ENCODE assay signal across 1 cellular context in genomic region chr12:132144115-132145071, GRCh38.
TF ChIP-seq lines count a peak whose summit lies in the region.

A gene with protein sequence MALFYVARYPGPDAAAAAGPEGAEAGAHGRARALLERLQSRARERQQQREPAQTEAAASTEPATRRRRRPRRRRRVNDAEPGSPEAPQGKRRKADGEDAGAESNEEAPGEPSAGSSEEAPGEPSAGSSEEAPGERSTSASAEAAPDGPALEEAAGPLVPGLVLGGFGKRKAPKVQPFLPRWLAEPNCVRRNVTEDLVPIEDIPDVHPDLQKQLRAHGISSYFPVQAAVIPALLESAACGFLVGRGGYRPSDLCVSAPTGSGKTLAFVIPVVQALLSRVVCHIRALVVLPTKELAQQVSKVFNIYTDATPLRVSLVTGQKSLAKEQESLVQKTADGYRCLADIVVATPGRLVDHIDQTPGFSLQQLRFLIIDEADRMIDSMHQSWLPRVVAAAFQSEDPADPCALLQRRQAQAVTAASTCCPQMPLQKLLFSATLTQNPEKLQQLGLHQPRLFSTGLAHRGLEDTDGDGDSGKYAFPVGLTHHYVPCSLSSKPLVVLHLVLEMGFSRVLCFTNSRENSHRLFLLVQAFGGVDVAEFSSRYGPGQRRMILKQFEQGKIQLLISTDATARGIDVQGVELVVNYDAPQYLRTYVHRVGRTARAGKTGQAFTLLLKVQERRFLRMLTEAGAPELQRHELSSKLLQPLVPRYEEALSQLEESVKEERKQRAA (minus strand): TSS chr12:132144319. CDS start chr12:132144296, 23 bp downstream.
TSS of gene NOC4L (plus strand) at chr12:132144457. CDS start at chr12:132144489, 32 bp downstream.

TF ChIP-seq in HEK293, 187 proteins besides CTCF, POLR2A, EP300 and RAD21 (continued from another document):
- TF ChIP-seq ZNF449 (tag by site-specific recombination; IDR thresholded peaks at IDR 0.05), result peak; percentile 65
- peak; percentile 86 for TF ChIP-seq ZNF76 (tag by site-specific recombination; IDR thresholded peaks at IDR 0.05; ENCODE audit: borderline replicate concordance, low read depth)
- TF ChIP-seq ZBTB7A (tag by site-specific recombination; IDR thresholded peaks at IDR 0.05; ENCODE audit: low read depth), result peak; percentile 73; the same call in 1 of the 2 replicates
- no peak for TF ChIP-seq ZNF791 (tag by site-specific recombination; IDR thresholded peaks at IDR 0.05)
